Comparison of ENCODE assay signal across 8 cellular contexts in genomic region chr10:94402204-94403033, GRCh38. TPM values are rescaled to one million over a fixed set of nuclear protein-coding genes. Genes with fewer than 3 reads are reported as not detected.
DNase-seq lines count a peak whose midpoint lies in the region; ATAC-seq and TF ChIP-seq lines count a peak whose summit lies in the region.

TSS of gene TBC1D12 (plus strand) at chr10:94402541. CDS start at chr10:94402614, 73 bp downstream.

- peak; percentile 62 for DNase-seq in NCI-H2196 treated with DMSO at 0.1 percent for 48 hours (lab: John Stamatoyannopoulos, UW; ENCODE audit: unreplicated experiment)
- peak; percentile 78 for DNase-seq in activated CD4-positive, alpha-beta T cell treated with anti-CD3 and anti-CD28 coated beads, Interleukin-2, amount 10 ng/mL, durations not matched to agents 24 days and 14 days
- DNase-seq in effector memory CD8-positive, alpha-beta T cell, result no peak
- DNase-seq in lower lobe of right lung, result peak; percentile 96
- peak in 2 of 3 donors; percentile 8 to 18 for DNase-seq in stimulated activated CD4-positive, alpha-beta T cell treated with anti-CD3 and anti-CD28 coated beads, TNF-alpha, amount 100 ng/mL, for 48 hours (ENCODE audit: low read depth in 3 of 3)

- intact Hi-C loops in activated CD4-positive, alpha-beta T cell treated with anti-CD3 and anti-CD28 coated beads, Interleukin-2, amount 10 ng/mL, durations not matched to agents 24 days and 14 days (cut with micrococcal nuclease), result loop anchor here (1.0 kb wide), 1 partner anchor 40 kb away; the partner anchor contains the start of gene NOC3L
- intact Hi-C loops in lower lobe of right lung (cut with DNase I), result no loop called here

- H3K27me3 Mint-ChIP-seq in activated CD4-positive, alpha-beta T cell treated with anti-CD3 and anti-CD28 coated beads, Interleukin-2, amount 10 ng/mL, durations not matched to agents 24 days and 14 days, result peaks cover 55% of the 10 kb centered on the region
- H3K27me3 Mint-ChIP-seq in effector memory CD8-positive, alpha-beta T cell, result peaks cover 67 to 80% of the 10 kb centered on the region in 2 donors

- H4K20me1 ChIP-seq in BLaER1, result no peaks in the 10 kb centered on the region

- H3K27ac ChIP-seq in BLaER1 (peak within 1 kb of the TSS; percentile 41; the same call in 1 of the 2 replicates), lower lobe of right lung (peak within 1 kb of the TSS; percentile 96)

- H3K27ac Mint-ChIP-seq in activated CD4-positive, alpha-beta T cell treated with anti-CD3 and anti-CD28 coated beads, Interleukin-2, amount 10 ng/mL, durations not matched to agents 24 days and 14 days, result no peak within 1 kb of the TSS
- no peak within 1 kb of the TSS for H3K27ac Mint-ChIP-seq in effector memory CD8-positive, alpha-beta T cell

- peak within 1 kb of the TSS; percentile 82 for H3K4me3 Mint-ChIP-seq in activated CD4-positive, alpha-beta T cell treated with anti-CD3 and anti-CD28 coated beads, Interleukin-2, amount 10 ng/mL, durations not matched to agents 24 days and 14 days
- H3K4me3 Mint-ChIP-seq in effector memory CD8-positive, alpha-beta T cell, result peak within 1 kb of the TSS; percentile 71 to 73

- no peaks in the 10 kb centered on the region for H3K36me3 Mint-ChIP-seq in activated CD4-positive, alpha-beta T cell treated with anti-CD3 and anti-CD28 coated beads, Interleukin-2, amount 10 ng/mL, durations not matched to agents 24 days and 14 days (ENCODE audit: low read depth)
- no peaks in the 10 kb centered on the region for H3K36me3 Mint-ChIP-seq in effector memory CD8-positive, alpha-beta T cell (ENCODE audit: insufficient read depth)

- H3K4me1 ChIP-seq in BLaER1 (peaks cover 7% of the 10 kb centered on the region; the same call in 1 of the 2 replicates), lower lobe of right lung (peaks cover 17% of the 10 kb centered on the region)

- peaks cover 3% of the 10 kb centered on the region for H3K9me3 Mint-ChIP-seq in activated CD4-positive, alpha-beta T cell treated with anti-CD3 and anti-CD28 coated beads, Interleukin-2, amount 10 ng/mL, durations not matched to agents 24 days and 14 days
- H3K9me3 Mint-ChIP-seq in effector memory CD8-positive, alpha-beta T cell, result no peaks in the 10 kb centered on the region

- no peaks in the 10 kb centered on the region for H3K36me3 ChIP-seq in BLaER1
- no peaks in the 10 kb centered on the region for H3K36me3 ChIP-seq in lower lobe of right lung

- peak within 1 kb of the TSS; percentile 73 for H3K4me2 ChIP-seq in BLaER1

- H3K4me1 Mint-ChIP-seq in activated CD4-positive, alpha-beta T cell treated with anti-CD3 and anti-CD28 coated beads, Interleukin-2, amount 10 ng/mL, durations not matched to agents 24 days and 14 days, result peaks cover 5% of the 10 kb centered on the region
- peaks cover 4 to 5% of the 10 kb centered on the region in 2 donors for H3K4me1 Mint-ChIP-seq in effector memory CD8-positive, alpha-beta T cell (ENCODE audit: low read depth in 2 of 2)

- H3K27me3 ChIP-seq in BLaER1 (peaks cover 38% of the 10 kb centered on the region), lower lobe of right lung (ENCODE audit: low read depth) (peaks cover 4% of the 10 kb centered on the region)

- peak; percentile 65 for ATAC-seq in GM19025 (IDR thresholded peaks at IDR 0.05; ENCODE audit: low read depth, unreplicated experiment)
- ATAC-seq in HG03135 (IDR thresholded peaks at IDR 0.05; ENCODE audit: unreplicated experiment), result peak; percentile 59
- peak; percentile 40 for ATAC-seq in effector memory CD8-positive, alpha-beta T cell (replicated peaks)
- ATAC-seq in lower lobe of right lung, result peak; percentile 97

- no peak for TF ChIP-seq CTCF in lower lobe of right lung (IDR thresholded peaks at IDR 0.05)

- peak within 1 kb of the TSS; percentile 78 for H3K9ac ChIP-seq in BLaER1

- H3K9me3 ChIP-seq in BLaER1 (peaks cover 21% of the 10 kb centered on the region), lower lobe of right lung (no peaks in the 10 kb centered on the region)

- peak within 1 kb of the TSS; percentile 81 for H3K4me3 ChIP-seq in BLaER1
- peak within 1 kb of the TSS; percentile 93 for H3K4me3 ChIP-seq in lower lobe of right lung

RNA-seq across cellular contexts. Expression of gene TBC1D12, which starts in this region (rescaled TPM):
- 0.54 and 0.71 TPM in 2 replicates for total RNA-seq in activated CD4-positive, alpha-beta T cell treated with anti-CD3 and anti-CD28 coated beads, Interleukin-2, amount 10 ng/mL, durations not matched to agents 24 days and 14 days
- 12.5 TPM for total RNA-seq in lower lobe of right lung

Comparison
In these comparisons a context has a peak if more than half of its experiments do, and no peak if none do; other contexts are left out.
1. Peak in DNase-seq in activated CD4-positive, alpha-beta T cell treated with anti-CD3 and anti-CD28 coated beads, Interleukin-2, amount 10 ng/mL, durations not matched to agents 24 days and 14 days; RNA of the gene not detected or under 1 TPM.
2. ATAC-seq: peak in every context shown above with its lines; median percentile 97 in lower lobe of right lung; 65 in GM19025; 59 in HG03135; 40 in effector memory CD8-positive, alpha-beta T cell.
3. DNase-seq: peak in NCI-H2196 treated with DMSO at 0.1 percent for 48 hours (single experiment), lower lobe of right lung (single experiment) and stimulated activated CD4-positive, alpha-beta T cell treated with anti-CD3 and anti-CD28 coated beads, TNF-alpha, amount 100 ng/mL, for 48 hours (2 of 3); none in effector memory CD8-positive, alpha-beta T cell (0 of 3).